Comparison of ENCODE assay signal across 1 cellular context in genomic region chr1:246566808-246567154, GRCh38.
A peak's percentile ranks its signal among the peaks of the same experiment; 100 is the strongest.
TF ChIP-seq lines count a peak whose summit lies in the region.

No MANE protein-coding gene starts in this region.

TF ChIP-seq in K562, 482 proteins besides CTCF, POLR2A, EP300 and RAD21 (continues in another document):
- peak; percentile 84 for TF ChIP-seq MTA1 (IDR thresholded peaks at IDR 0.05; ENCODE audit: borderline replicate concordance)
- TF ChIP-seq HDAC2 (IDR thresholded peaks at IDR 0.05), result peak; percentile 88
- TF ChIP-seq TAF1 (IDR thresholded peaks at IDR 0.05; ENCODE audit: control insufficient read depth, extremely low read depth, insufficient read depth, low read length, severe bottlenecking), result peak; percentile 34
- no peak for TF ChIP-seq RNF2 (IDR thresholded peaks at IDR 0.05)
- TF ChIP-seq AFF1 (IDR thresholded peaks at IDR 0.05; ENCODE audit: low read depth in 1 of 2, partially characterized antibody in 2 of 2), result peak; percentile 37 to 74
- TF ChIP-seq ARID4B (CRISPR knock-in tag; IDR thresholded peaks at IDR 0.05), result peak; percentile 3; the same call in 1 of the 2 replicates
- no peak for TF ChIP-seq SRSF1 (IDR thresholded peaks at IDR 0.05; ENCODE audit: low read depth, low read length)
- no peak for TF ChIP-seq FOXP1 (CRISPR knock-in tag; IDR thresholded peaks at IDR 0.05)
- peak; percentile 78 for TF ChIP-seq MYC (IDR thresholded peaks at IDR 0.05; ENCODE audit: low read depth, low read length)
- no peak for TF ChIP-seq MYC (CRISPR knock-in tag; IDR thresholded peaks at IDR 0.05; ENCODE audit: borderline replicate concordance, low read depth)
- 0 out of 2 replicates have a peak, but pooled peaks have one; percentile 28 for TF ChIP-seq MTA2 (IDR thresholded peaks at IDR 0.05; ENCODE audit: low read depth)
- peak; percentile 76; the same call in 1 of the 2 replicates for TF ChIP-seq MXI1 (IDR thresholded peaks at IDR 0.05; ENCODE audit: low read depth, low read length)
- 0 out of 2 replicates have a peak, but pooled peaks have one; percentile 10 for TF ChIP-seq SP1 (CRISPR knock-in tag; IDR thresholded peaks at IDR 0.05)
- TF ChIP-seq HIVEP1 (CRISPR knock-in tag; IDR thresholded peaks at IDR 0.05), result no peak
- TF ChIP-seq PRMT5 (CRISPR knock-in tag; IDR thresholded peaks at IDR 0.05), result no peak
- peak; percentile 21 for TF ChIP-seq CTCFL (IDR thresholded peaks at IDR 0.05; ENCODE audit: borderline replicate concordance, insufficient read depth, low read depth, low read length, poor library complexity, severe bottlenecking)
- no peak for TF ChIP-seq USF1 (CRISPR knock-in tag; IDR thresholded peaks at IDR 0.05)
- TF ChIP-seq TRIM24 (IDR thresholded peaks at IDR 0.05), result 0 out of 4 replicates have a peak, but pooled peaks have one; percentile 19 to 25
- peak; percentile 35; the same call in 1 of the 2 replicates for TF ChIP-seq ZNF12 (CRISPR knock-in tag; IDR thresholded peaks at IDR 0.05)
- no peak for TF ChIP-seq TCFL5 (CRISPR knock-in tag; conservative IDR thresholded peaks at IDR 0.05)
- TF ChIP-seq HMBOX1 (IDR thresholded peaks at IDR 0.05), result no peak
- 0 out of 2 replicates have a peak, but pooled peaks have one; percentile 23 for TF ChIP-seq TAF7 (tag; IDR thresholded peaks at IDR 0.05)
- peak; percentile 81 for TF ChIP-seq VEZF1 (CRISPR knock-in tag; IDR thresholded peaks at IDR 0.05)
- no peak for TF ChIP-seq TFAP4 (CRISPR knock-in tag; IDR thresholded peaks at IDR 0.05; ENCODE audit: borderline replicate concordance)
- peak; percentile 30; the same call in 1 of the 2 replicates for TF ChIP-seq ZNF316 (IDR thresholded peaks at IDR 0.05)
- no peak for TF ChIP-seq DDX20 (tag; IDR thresholded peaks at IDR 0.05; ENCODE audit: low read depth)
- TF ChIP-seq KLF1 (tag; IDR thresholded peaks at IDR 0.05), result no peak
- peak in 1 of 2 experiments; percentile 85; a peak in 2 of 4 replicates for TF ChIP-seq HDAC1 (IDR thresholded peaks at IDR 0.05)
- TF ChIP-seq MITF (IDR thresholded peaks at IDR 0.05), result peak; percentile 37; the same call in 1 of the 2 replicates
- TF ChIP-seq ILK (tag; IDR thresholded peaks at IDR 0.05; ENCODE audit: borderline replicate concordance, low read depth), result no peak
- TF ChIP-seq SMARCA5 (IDR thresholded peaks at IDR 0.05), result 0 out of 2 replicates have a peak, but pooled peaks have one; percentile 27
- TF ChIP-seq CC2D1A (IDR thresholded peaks at IDR 0.05), result 0 out of 2 replicates have a peak, but pooled peaks have one; percentile 56
- peak; percentile 11; the same call in 1 of the 2 replicates for TF ChIP-seq NBN (IDR thresholded peaks at IDR 0.05; ENCODE audit: low read depth)
- peak; percentile 47; the same call in 1 of the 2 replicates for TF ChIP-seq SMARCA4 (IDR thresholded peaks at IDR 0.05)
- no peak for TF ChIP-seq MED1 (CRISPR knock-in tag; IDR thresholded peaks at IDR 0.05; ENCODE audit: borderline replicate concordance)
- peak; percentile 15; the same call in 1 of the 2 replicates for TF ChIP-seq OTX1 (CRISPR knock-in tag; IDR thresholded peaks at IDR 0.05)
- TF ChIP-seq FOXK2 (conservative IDR thresholded peaks at IDR 0.05 in 1 of 2, IDR thresholded peaks at IDR 0.05 in 1 of 2; ENCODE audit: low read depth in 2 of 2), result peak in 1 of 2 experiments; percentile 49; a peak in 1 of 4 replicates
- no peak for TF ChIP-seq SMAD2 (IDR thresholded peaks at IDR 0.05; ENCODE audit: low read depth, low read length)
